Comparison of ENCODE assay signal across 2 cellular contexts in genomic region chr15:49860101-49860500, GRCh38.
TF ChIP-seq lines count a peak whose summit lies in the region.

No MANE protein-coding gene starts in this region.

TF ChIP-seq in GM23338, 12 proteins besides CTCF, POLR2A, EP300 and RAD21 (continued from another document):
- TF ChIP-seq REST (IDR thresholded peaks at IDR 0.05; ENCODE audit: unreplicated experiment) (no peak), JUNB (IDR thresholded peaks at IDR 0.05; ENCODE audit: unreplicated experiment) (no peak), NANOG (IDR thresholded peaks at IDR 0.05; ENCODE audit: borderline replicate concordance) (no peak), ZNF462 (CRISPR knock-in tag; IDR thresholded peaks at IDR 0.05) (no peak)
TF ChIP-seq in GM23338: peak in this region for 0.

TF ChIP-seq in SK-N-SH, 30 proteins besides CTCF, POLR2A, EP300 and RAD21 (continued from another document):
- no peak for TF ChIP-seq IRF3 (IDR thresholded peaks at IDR 0.05; ENCODE audit: low read depth, low read length)
- TF ChIP-seq, protein P1, sequence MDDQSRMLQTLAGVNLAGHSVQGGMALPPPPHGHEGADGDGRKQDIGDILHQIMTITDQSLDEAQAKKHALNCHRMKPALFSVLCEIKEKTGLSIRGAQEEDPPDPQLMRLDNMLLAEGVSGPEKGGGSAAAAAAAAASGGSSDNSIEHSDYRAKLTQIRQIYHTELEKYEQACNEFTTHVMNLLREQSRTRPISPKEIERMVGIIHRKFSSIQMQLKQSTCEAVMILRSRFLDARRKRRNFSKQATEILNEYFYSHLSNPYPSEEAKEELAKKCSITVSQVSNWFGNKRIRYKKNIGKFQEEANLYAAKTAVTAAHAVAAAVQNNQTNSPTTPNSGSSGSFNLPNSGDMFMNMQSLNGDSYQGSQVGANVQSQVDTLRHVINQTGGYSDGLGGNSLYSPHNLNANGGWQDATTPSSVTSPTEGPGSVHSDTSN (IDR thresholded peaks at IDR 0.05), result no peak
- no peak for TF ChIP-seq SMC3 (IDR thresholded peaks at IDR 0.05; ENCODE audit: low read depth, low read length)
- TF ChIP-seq YY1 (IDR thresholded peaks at IDR 0.05; ENCODE audit: low read depth), result no peak
- no peak for TF ChIP-seq FOSL2 (IDR thresholded peaks at IDR 0.05; ENCODE audit: borderline replicate concordance, low read depth)
- no peak for TF ChIP-seq RFX5 (IDR thresholded peaks at IDR 0.05; ENCODE audit: low read length)
- TF ChIP-seq MAX (IDR thresholded peaks at IDR 0.05; ENCODE audit: low read depth), result no peak
- no peak for TF ChIP-seq FOXJ3 (CRISPR knock-in tag; IDR thresholded peaks at IDR 0.05)
- no peak for TF ChIP-seq REST (IDR thresholded peaks at IDR 0.05; ENCODE audit: low read depth, low read length)
- TF ChIP-seq POLR2AphosphoS5 (IDR thresholded peaks at IDR 0.05; ENCODE audit: low read depth, low read length), result no peak
- TF ChIP-seq TEAD4 (IDR thresholded peaks at IDR 0.05; ENCODE audit: borderline replicate concordance, insufficient read depth), result no peak
- TF ChIP-seq MEF2A (IDR thresholded peaks at IDR 0.05; ENCODE audit: borderline replicate concordance, low read depth), result no peak
- no peak for TF ChIP-seq CHD2 (IDR thresholded peaks at IDR 0.05; ENCODE audit: low read length, partially characterized antibody)
